In the genomic region with DNA sequence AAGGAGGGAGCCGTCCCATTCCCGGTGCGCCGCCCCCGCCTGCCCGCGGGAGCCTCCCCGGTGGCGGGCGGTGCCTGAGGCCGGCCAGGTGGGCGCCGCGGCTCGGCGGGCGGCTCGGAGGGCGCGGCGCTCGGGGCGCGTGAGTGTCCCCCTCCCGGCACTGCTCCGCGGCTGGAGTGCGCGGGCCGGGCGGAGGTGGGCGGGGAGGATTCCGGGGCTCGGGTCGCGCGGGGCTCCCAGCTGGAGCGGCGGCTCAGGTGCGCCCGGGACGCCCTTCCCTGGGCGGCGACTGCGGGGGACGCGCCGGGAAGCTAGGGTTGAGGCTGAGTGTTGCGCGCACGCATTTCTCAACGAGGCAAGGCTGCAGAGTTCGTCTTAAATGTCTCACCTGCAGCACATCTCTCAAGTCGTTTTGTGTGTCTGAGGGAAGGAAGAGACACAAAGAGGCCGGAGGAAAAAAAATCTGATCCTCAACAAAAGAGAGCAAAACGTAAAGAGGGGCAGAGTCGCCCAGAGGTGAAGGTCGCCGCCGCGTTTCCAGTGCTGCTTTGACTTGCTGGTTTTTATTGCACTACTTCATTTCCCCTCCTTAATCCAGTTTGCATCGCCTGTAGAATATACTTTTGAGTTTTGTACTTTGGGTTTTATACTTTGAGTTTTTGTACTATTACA, we compare ENCODE assay signal across 9 cellular contexts.
DNase-seq lines count a peak whose midpoint lies in the region; ATAC-seq and TF ChIP-seq lines count a peak whose summit lies in the region.
"Had no signal": no experiment of that assay in that cellular context is flagged by ENCODE, and none has a peak within 500 bp of the region (broad histone marks: within the 10 kb centered on the region; RNA-seq: fewer than 3 reads in every experiment).

No MANE protein-coding gene starts in this region.

- H3K27me3 Mint-ChIP-seq in activated naive CD4-positive, alpha-beta T cell treated with anti-CD3 and anti-CD28 coated beads, Interleukin-2, amount 10 ng/mL, durations not matched to agents 7 days and 5 days = peaks cover 73% of the 10 kb centered on the region
- H3K27me3 Mint-ChIP-seq in central memory CD8-positive, alpha-beta T cell = peaks cover 78% of the 10 kb centered on the region

- TF ChIP-seq CTCF in upper lobe of right lung (IDR thresholded peaks at IDR 0.05) = no peak

- no peak overlapping the region for H3K27ac ChIP-seq in mesodermal cell (ENCODE audit: low read depth, low read length, severe bottlenecking)
- no peak overlapping the region for H3K27ac ChIP-seq in upper lobe of right lung

- H3K4me1 ChIP-seq in mesodermal cell (ENCODE audit: control insufficient read depth, insufficient read depth, low read length, poor library complexity, severe bottlenecking) (peaks cover 2% of the 10 kb centered on the region), upper lobe of right lung (peaks cover 2% of the 10 kb centered on the region)

- intact Hi-C loops in upper lobe of right lung (cut with DNase I) = no loop called here

- peaks cover 18% of the 10 kb centered on the region for H3K27me3 ChIP-seq in upper lobe of right lung

- H3K36me3 ChIP-seq in mesodermal cell (ENCODE audit: control insufficient read depth, insufficient read depth, low read length) (no peaks in the 10 kb centered on the region), upper lobe of right lung (no peaks in the 10 kb centered on the region)

- H3K9me3 ChIP-seq in mesodermal cell (ENCODE audit: control insufficient read depth, low read length) (peaks cover 14% of the 10 kb centered on the region), upper lobe of right lung (no peaks in the 10 kb centered on the region)

- ATAC-seq in central memory CD8-positive, alpha-beta T cell (replicated peaks; ENCODE audit: extremely low read depth, poor library complexity, severe bottlenecking) = no peak
- ATAC-seq in upper lobe of right lung (peak; percentile 31), GM19351 (IDR thresholded peaks at IDR 0.05; ENCODE audit: unreplicated experiment) (no peak)

- CTCF ChIA-PET in activated naive CD4-positive, alpha-beta T cell treated with anti-CD3 and anti-CD28 coated beads, Interleukin-2, amount 10 ng/mL, durations not matched to agents 7 days and 5 days (lab: Charles Lee) = no interaction called here

- H3K4me3 Mint-ChIP-seq in activated naive CD4-positive, alpha-beta T cell treated with anti-CD3 and anti-CD28 coated beads, Interleukin-2, amount 10 ng/mL, durations not matched to agents 7 days and 5 days = peak overlapping the region; percentile 51
- peak overlapping the region; percentile 50 for H3K4me3 Mint-ChIP-seq in central memory CD8-positive, alpha-beta T cell

- peaks cover 1% of the 10 kb centered on the region for H3K36me3 Mint-ChIP-seq in activated naive CD4-positive, alpha-beta T cell treated with anti-CD3 and anti-CD28 coated beads, Interleukin-2, amount 10 ng/mL, durations not matched to agents 7 days and 5 days
- peaks cover 2% of the 10 kb centered on the region for H3K36me3 Mint-ChIP-seq in central memory CD8-positive, alpha-beta T cell (ENCODE audit: insufficient read depth)

- WGBS in mesodermal cell (ENCODE audit: insufficient coverage in 2 of 2), 2 experiments = 0 to 1% methylated on average over 28 to 31 of the region's 62 CpGs

- H3K27ac Mint-ChIP-seq in activated naive CD4-positive, alpha-beta T cell treated with anti-CD3 and anti-CD28 coated beads, Interleukin-2, amount 10 ng/mL, durations not matched to agents 7 days and 5 days = no peak overlapping the region
- no peak overlapping the region for H3K27ac Mint-ChIP-seq in central memory CD8-positive, alpha-beta T cell (ENCODE audit: low read depth)
- H3K27ac Mint-ChIP-seq: activated naive CD4-positive, alpha-beta T cell treated with anti-CD3 and anti-CD28 coated beads, Interleukin-2, amount 50 U/mL, for 72 hours had no signal

- no peak for DNase-seq in activated naive CD4-positive, alpha-beta T cell treated with anti-CD3 and anti-CD28 coated beads, Interleukin-2, amount 10 ng/mL, durations not matched to agents 7 days and 5 days
- DNase-seq in activated naive CD4-positive, alpha-beta T cell (lab: John Stamatoyannopoulos, UW) = no peak
- DNase-seq in central memory CD8-positive, alpha-beta T cell (ENCODE audit: low spot score in 2 of 2) = no peak
- DNase-seq in upper lobe of right lung (peak; percentile 77), NCI-H524 treated with DMSO at 0.1 percent for 48 hours (lab: John Stamatoyannopoulos, UW) (no peak)
- no peak for DNase-seq in stimulated activated CD8-positive, alpha-beta memory T cell treated with anti-CD3 and anti-CD28 coated beads, Interleukin-4, amount 100 ng/mL, for 48 hours

- H3K4me3 ChIP-seq in mesodermal cell (ENCODE audit: extremely low read depth, insufficient read depth, low read length, poor library complexity, severe bottlenecking) = peak overlapping the region; percentile 37
- H3K4me3 ChIP-seq in upper lobe of right lung = peak overlapping the region; percentile 66

- H3K4me1 Mint-ChIP-seq in activated naive CD4-positive, alpha-beta T cell treated with anti-CD3 and anti-CD28 coated beads, Interleukin-2, amount 10 ng/mL, durations not matched to agents 7 days and 5 days = peaks cover 14% of the 10 kb centered on the region
- no peaks in the 10 kb centered on the region for H3K4me1 Mint-ChIP-seq in central memory CD8-positive, alpha-beta T cell

- peaks cover 2% of the 10 kb centered on the region for H3K9me3 Mint-ChIP-seq in activated naive CD4-positive, alpha-beta T cell treated with anti-CD3 and anti-CD28 coated beads, Interleukin-2, amount 10 ng/mL, durations not matched to agents 7 days and 5 days
- peaks cover under 1% of the 10 kb centered on the region for H3K9me3 Mint-ChIP-seq in central memory CD8-positive, alpha-beta T cell
